ENCODE assay signal across 8 cellular contexts in the genomic region with DNA sequence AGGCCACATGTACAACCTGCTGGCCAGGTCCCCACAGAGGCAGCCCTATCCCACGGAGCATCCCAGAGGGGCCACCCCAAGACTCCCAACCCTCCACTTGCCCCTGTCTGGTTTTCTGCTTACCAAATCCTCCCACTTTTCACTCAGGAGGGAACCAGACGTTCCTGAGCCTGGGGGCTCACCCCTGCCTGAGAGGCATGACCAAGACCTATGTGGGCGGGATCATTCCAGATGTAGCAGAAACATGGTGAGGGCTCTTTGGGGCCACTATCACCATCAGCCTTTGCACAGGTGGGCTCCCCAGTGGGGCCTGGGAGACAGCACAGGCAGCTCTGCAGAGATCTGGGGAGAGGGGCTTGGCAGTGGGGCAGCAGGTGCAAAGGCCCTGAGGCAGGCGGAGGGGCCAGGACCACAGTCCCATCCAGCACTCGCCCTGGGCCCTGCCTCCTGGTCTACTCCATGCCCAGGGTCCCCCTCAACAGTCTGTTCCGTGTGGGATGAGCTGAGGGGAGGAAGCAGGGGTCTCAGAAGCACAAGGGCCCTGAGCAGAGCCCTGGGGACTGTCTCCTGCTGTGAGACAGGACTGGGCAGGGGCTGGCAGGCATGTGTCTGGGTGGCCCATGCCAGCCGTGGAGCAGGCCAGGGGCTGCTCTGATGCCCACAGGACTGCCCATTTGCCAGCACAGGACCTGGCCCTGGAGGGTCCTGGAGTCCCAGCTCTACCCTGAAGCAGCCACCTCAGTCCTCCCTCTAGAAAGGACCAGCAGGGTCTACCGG. TPM values are rescaled to one million over a fixed set of nuclear protein-coding genes. Genes with fewer than 3 reads are reported as not detected.
DNase-seq lines count a peak whose midpoint lies in the region; ATAC-seq and TF ChIP-seq lines count a peak whose summit lies in the region.

No MANE protein-coding gene starts in this region.

- CTCF ChIA-PET in MCF 10A (lab: Yijun Ruan, JAX): interaction anchor here (0.8 kb wide), 1 partner anchor 39 kb away, joined by 4 read pairs; no protein-coding TSS in a partner anchor

- intact Hi-C loops in breast epithelium (cut with DNase I; ENCODE audit: low total_unique reads) (no loop called here), MCF 10A (cut with micrococcal nuclease) (loop anchor here (5.0 kb wide), 1 partner anchor 57 kb away; no protein-coding TSS in a partner anchor), lower lobe of right lung (cut with DNase I) (no loop called here), vagina (cut with DNase I) (loop anchor here (5.0 kb wide), 2 partner anchors 33 to 222 kb away; no protein-coding TSS in a partner anchor)

- TF ChIP-seq CTCF in breast epithelium (IDR thresholded peaks at IDR 0.05) (no peak), MCF 10A (IDR thresholded peaks at IDR 0.05; ENCODE audit: unreplicated experiment) (no peak), lower lobe of right lung (IDR thresholded peaks at IDR 0.05) (no peak), vagina (IDR thresholded peaks at IDR 0.05) (no peak)

- ATAC-seq in lower lobe of right lung (no peak), GM21515 (IDR thresholded peaks at IDR 0.05; ENCODE audit: unreplicated experiment) (no peak)

- H3K4me3 Mint-ChIP-seq in MCF 10A (ENCODE audit: unreplicated experiment): no peak overlapping the region
- H3K4me3 Mint-ChIP-seq in activated naive CD8-positive, alpha-beta T cell treated with anti-CD3 and anti-CD28 coated beads for 36 hours: peak overlapping the region; percentile 82

- H3K36me3 Mint-ChIP-seq in MCF 10A (ENCODE audit: insufficient read depth, unreplicated experiment): peaks cover 14% of the 10 kb centered on the region
- peaks cover 5% of the 10 kb centered on the region for H3K36me3 Mint-ChIP-seq in activated naive CD8-positive, alpha-beta T cell treated with anti-CD3 and anti-CD28 coated beads for 36 hours

- POLR2A ChIA-PET in MCF 10A (lab: Yijun Ruan, JAX): interaction anchor here (1.1 to 6.8 kb wide), 4 partner anchors 10 to 58 kb away, joined by 4 to 46 read pairs (median 19); a partner anchor contains a TSS

- H3K27ac ChIP-seq in breast epithelium (peak overlapping the region; percentile 78 to 88), lower lobe of right lung (peak overlapping the region; percentile 80), vagina (peak overlapping the region; percentile 89)

- no peaks in the 10 kb centered on the region for H3K27me3 ChIP-seq in breast epithelium
- no peaks in the 10 kb centered on the region for H3K27me3 ChIP-seq in lower lobe of right lung (ENCODE audit: low read depth)
- no peaks in the 10 kb centered on the region for H3K27me3 ChIP-seq in vagina

- peaks cover 26 to 27% of the 10 kb centered on the region in 2 donors for H3K4me1 ChIP-seq in breast epithelium
- peaks cover 65% of the 10 kb centered on the region for H3K4me1 ChIP-seq in lower lobe of right lung
- H3K4me1 ChIP-seq in vagina: peaks cover 63% of the 10 kb centered on the region

- TF ChIP-seq POLR2A in breast epithelium (IDR thresholded peaks at IDR 0.05) (no peak), vagina (IDR thresholded peaks at IDR 0.05) (no peak)

- no peak overlapping the region for H3K27ac Mint-ChIP-seq in MCF 10A (ENCODE audit: low read depth, unreplicated experiment)
- H3K27ac Mint-ChIP-seq in activated naive CD8-positive, alpha-beta T cell treated with anti-CD3 and anti-CD28 coated beads for 36 hours: peak overlapping the region; percentile 90

- DNase-seq in breast epithelium (ENCODE audit: low spot score in 2 of 2): peak in 1 of 2 donors; percentile 49
- no peak for DNase-seq in MCF 10A (ENCODE audit: unreplicated experiment)
- no peak for DNase-seq in activated naive CD8-positive, alpha-beta T cell treated with anti-CD3 and anti-CD28 coated beads for 36 hours
- DNase-seq in lower lobe of right lung: peak; percentile 47
- DNase-seq in vagina (ENCODE audit: extremely low spot score in 2 of 2): peak in 1 of 2 donors; percentile 92
- DNase-seq in NCI-H345 (lab: John Stamatoyannopoulos, UW): no peak
- no peak for DNase-seq in NCI-H1417 (lab: John Stamatoyannopoulos, UW)

- H3K4me1 Mint-ChIP-seq in MCF 10A (ENCODE audit: insufficient read depth, unreplicated experiment): peaks cover 11% of the 10 kb centered on the region
- H3K4me1 Mint-ChIP-seq in activated naive CD8-positive, alpha-beta T cell treated with anti-CD3 and anti-CD28 coated beads for 36 hours: peaks cover 27% of the 10 kb centered on the region

- H3K36me3 ChIP-seq in breast epithelium: no peaks in the 10 kb centered on the region
- peaks cover 7% of the 10 kb centered on the region for H3K36me3 ChIP-seq in lower lobe of right lung
- H3K36me3 ChIP-seq in vagina: no peaks in the 10 kb centered on the region

- H3K27me3 Mint-ChIP-seq in MCF 10A (ENCODE audit: insufficient read depth, unreplicated experiment): no peaks in the 10 kb centered on the region
- no peaks in the 10 kb centered on the region for H3K27me3 Mint-ChIP-seq in activated naive CD8-positive, alpha-beta T cell treated with anti-CD3 and anti-CD28 coated beads for 36 hours

- H3K9me3 ChIP-seq in breast epithelium (no peaks in the 10 kb centered on the region), lower lobe of right lung (no peaks in the 10 kb centered on the region), vagina (no peaks in the 10 kb centered on the region)

- H3K9me3 Mint-ChIP-seq in MCF 10A (ENCODE audit: unreplicated experiment): no peaks in the 10 kb centered on the region
- H3K9me3 Mint-ChIP-seq in activated naive CD8-positive, alpha-beta T cell treated with anti-CD3 and anti-CD28 coated beads for 36 hours: no peaks in the 10 kb centered on the region

- no peak overlapping the region for H3K4me3 ChIP-seq in breast epithelium
- H3K4me3 ChIP-seq in lower lobe of right lung: no peak overlapping the region
- H3K4me3 ChIP-seq in vagina: no peak overlapping the region

- no TSS peak for BruUV-seq in MCF 10A (replicated peaks; lab: Mats Ljungman, UMichigan)

RNA-seq across cellular contexts. Expression of a gene that starts 9.4 kb away (rescaled TPM):
- total RNA-seq in breast epithelium (10 to 100 TPM; 63.0 to 92.1 (median 87.1) TPM), MCF 10A (2022) (56.3 and 73.5 TPM in 2 replicates), lower lobe of right lung (94.7 TPM), vagina (97.2 TPM)
- 100 to 1,000 TPM; 134 to 137 TPM for total RNA-seq in activated naive CD8-positive, alpha-beta T cell treated with anti-CD3 and anti-CD28 coated beads for 36 hours

RNA-seq across cellular contexts. Expression of a gene that starts 42.6 kb away (rescaled TPM):
- total RNA-seq in breast epithelium: not detected
- not detected in 2 replicates for total RNA-seq in MCF 10A (2022)
- not detected for total RNA-seq in activated naive CD8-positive, alpha-beta T cell treated with anti-CD3 and anti-CD28 coated beads for 36 hours
- total RNA-seq in lower lobe of right lung: 0.09 TPM
- not detected for total RNA-seq in vagina

RNA-seq across cellular contexts. Expression of a gene that starts 51.5 kb away (rescaled TPM):
- total RNA-seq in breast epithelium (10 to 100 TPM; 20.6 to 59.3 (median 39.5) TPM), MCF 10A (2022) (70.7 and 107 TPM in 2 replicates), lower lobe of right lung (42.7 TPM), vagina (34.4 TPM)
- 10 to 100 TPM; 32.6 to 34.8 TPM for total RNA-seq in activated naive CD8-positive, alpha-beta T cell treated with anti-CD3 and anti-CD28 coated beads for 36 hours

RNA-seq across cellular contexts. Expression of a gene that starts 51.7 kb away (rescaled TPM):
- total RNA-seq in breast epithelium (10 to 100 TPM; 16.6 to 22.4 (median 19.7) TPM), MCF 10A (2022) (16.6 and 18.2 TPM in 2 replicates), lower lobe of right lung (25.9 TPM), vagina (21.4 TPM)
- 10 to 100 TPM; 14.5 to 15.2 TPM for total RNA-seq in activated naive CD8-positive, alpha-beta T cell treated with anti-CD3 and anti-CD28 coated beads for 36 hours

Comparison
In these comparisons a context has a peak if more than half of its experiments do, and no peak if none do; other contexts are left out.
1. intact Hi-C loops: an anchor here in MCF 10A (5.0 kb wide) and vagina (5.0 kb wide); none called in breast epithelium and lower lobe of right lung.